20 cellular contexts compared by ENCODE assay signal in genomic region chr12:117092886-117093285, GRCh38. TPM values are rescaled to one million over a fixed set of nuclear protein-coding genes. Genes with fewer than 3 reads are reported as not detected.
DNase-seq lines count a peak whose midpoint lies in the region; ATAC-seq, FAIRE-seq and TF ChIP-seq lines count a peak whose summit lies in the region.
"Had no signal": no experiment of that assay in that cellular context is flagged by ENCODE, and none has a peak within 500 bp of the region (broad histone marks: within the 10 kb centered on the region; RNA-seq: fewer than 3 reads in every experiment).

No MANE protein-coding gene starts in this region.

- peaks cover 18% of the 10 kb centered on the region for H3K27me3 ChIP-seq in BLaER1
- peaks cover 7 to 18% (median 13%) of the 10 kb centered on the region in 11 experiments for H3K27me3 ChIP-seq in BLaER1 treated with 17β-estradiol and CSF1 and Interleukin-3, amounts not matched to agents 10 nM and 100 nM
- H3K27me3 ChIP-seq in sigmoid colon: peaks cover 0 to 31% (median 17%) of the 10 kb centered on the region in 3 donors

- H3K9me3 Mint-ChIP-seq in progenitor cell of endocrine pancreas (ENCODE audit: low read depth): peaks cover 7% of the 10 kb centered on the region

- H3K9me3 ChIP-seq in BLaER1 (peaks cover 21% of the 10 kb centered on the region), kidney (ENCODE audit: control insufficient read depth in 1 of 2, low read length in 2 of 2) (peaks cover 0 to 4% of the 10 kb centered on the region in 2 donors), sigmoid colon (peaks cover 0 to 8% (median 1%) of the 10 kb centered on the region in 4 donors)
- peaks cover 17 to 22% (median 20%) of the 10 kb centered on the region in 11 experiments for H3K9me3 ChIP-seq in BLaER1 treated with 17β-estradiol and CSF1 and Interleukin-3, amounts not matched to agents 10 nM and 100 nM (replicated peaks in 1 of 11)
- H3K9me3 ChIP-seq: SJSA1 had no signal

- H3K4me2 ChIP-seq in BLaER1: peak overlapping the region; percentile 44
- H3K4me2 ChIP-seq in BLaER1 treated with 17β-estradiol and CSF1 and Interleukin-3, amounts not matched to agents 10 nM and 100 nM: peak overlapping the region in 9 of 11 experiments; percentile 5 to 57 (median 44); a peak in 16 of 22 replicates

- no peak overlapping the region for H3K27ac ChIP-seq in BLaER1
- no peak overlapping the region for H3K27ac ChIP-seq in BLaER1 treated with 17β-estradiol and CSF1 and Interleukin-3, amounts not matched to agents 10 nM and 100 nM
- H3K27ac ChIP-seq in kidney (ENCODE audit: low read depth in 2 of 2, low read length in 2 of 2): peak overlapping the region in 1 of 2 donors; percentile 34
- no peak overlapping the region for H3K27ac ChIP-seq in sigmoid colon
- H3K27ac ChIP-seq: HL-60, SJSA1 had no signal

- 0 out of 2 replicates have a peak, but pooled peaks cover 4% of the 10 kb centered on the region for H3K36me3 ChIP-seq in BLaER1
- peaks cover 0 to 28% (median 0%) of the 10 kb centered on the region in 11 experiments; a peak in 4 of 22 replicates for H3K36me3 ChIP-seq in BLaER1 treated with 17β-estradiol and CSF1 and Interleukin-3, amounts not matched to agents 10 nM and 100 nM
- no peaks in the 10 kb centered on the region for H3K36me3 ChIP-seq in kidney (ENCODE audit: control insufficient read depth in 1 of 2, insufficient read depth in 2 of 2, low read length in 2 of 2)
- H3K36me3 ChIP-seq in sigmoid colon: no peaks in the 10 kb centered on the region
- H3K36me3 ChIP-seq: SJSA1 had no signal

- H3K4me3 Mint-ChIP-seq in progenitor cell of endocrine pancreas (ENCODE audit: low read depth): no peak overlapping the region
- H3K4me3 Mint-ChIP-seq: B cell had no signal

- TF ChIP-seq EP300 in sigmoid colon (IDR thresholded peaks at IDR 0.05): no peak

- H3K4me1 Mint-ChIP-seq in progenitor cell of endocrine pancreas (ENCODE audit: low read depth): peaks cover 20% of the 10 kb centered on the region

- ATAC-seq in HG03175 (IDR thresholded peaks at IDR 0.05; ENCODE audit: unreplicated experiment): no peak
- ATAC-seq: HCT116 had no signal

- H3K27ac Mint-ChIP-seq in progenitor cell of endocrine pancreas: no peak overlapping the region
- H3K27ac Mint-ChIP-seq: B cell had no signal

- H3K4me3 ChIP-seq in BLaER1: no peak overlapping the region
- no peak overlapping the region for H3K4me3 ChIP-seq in BLaER1 treated with 17β-estradiol and CSF1 and Interleukin-3, amounts not matched to agents 10 nM and 100 nM
- H3K4me3 ChIP-seq in kidney (ENCODE audit: low read length in 2 of 2): no peak overlapping the region
- H3K4me3 ChIP-seq in sigmoid colon: no peak overlapping the region
- H3K4me3 ChIP-seq: SJSA1 had no signal

- peaks cover 36% of the 10 kb centered on the region for H3K27me3 Mint-ChIP-seq in progenitor cell of endocrine pancreas

- no peak for FAIRE-seq in kidney (lab: Jason Lieb, UNC)

- H3K36me3 Mint-ChIP-seq in progenitor cell of endocrine pancreas (ENCODE audit: insufficient read depth): no peaks in the 10 kb centered on the region

- no peak for TF ChIP-seq POLR2A in sigmoid colon (IDR thresholded peaks at IDR 0.05)

- H4K20me1 ChIP-seq in BLaER1: peaks cover 49% of the 10 kb centered on the region
- peaks cover 15 to 94% (median 33%) of the 10 kb centered on the region in 11 experiments; a peak in 17 of 22 replicates for H4K20me1 ChIP-seq in BLaER1 treated with 17β-estradiol and CSF1 and Interleukin-3, amounts not matched to agents 10 nM and 100 nM

- H3K9ac ChIP-seq in BLaER1 (no peak overlapping the region), kidney (ENCODE audit: low read length in 2 of 2) (peak overlapping the region in 1 of 2 donors; percentile 19)
- H3K9ac ChIP-seq in BLaER1 treated with 17β-estradiol and CSF1 and Interleukin-3, amounts not matched to agents 10 nM and 100 nM: peak overlapping the region in 2 of 11 experiments; percentile 18 to 24; a peak in 1 of 22 replicates

- intact Hi-C loops in kidney (cut with DNase I) (no loop called here), sigmoid colon (cut with DNase I) (no loop called here)

- DNase-seq in kidney (peak; percentile 65), sigmoid colon (peak; percentile 34), progenitor cell of endocrine pancreas (ENCODE audit: low spot score, unreplicated experiment) (no peak)
- DNase-seq in activated effector memory CD4-positive, alpha-beta T cell treated with Interleukin-2 at 50 U/mL for 16 hours: no peak
- DNase-seq: NCI-H1092 treated with DMSO at 0.1 percent for 48 hours; NCI-H1436; NCI-H187; NCI-H2081 treated with DMSO at 0.1 percent for 48 hours; NCI-H446; NK-92 treated with Interleukin-12 subunit alpha and Interleukin-12 subunit beta, amount 100 ng/mL, for 24 hours; Right ventricle myocardium superior; RPMI8226 had no signal

- H3K4me1 ChIP-seq in BLaER1: peaks cover 43% of the 10 kb centered on the region
- peaks cover 14 to 44% (median 26%) of the 10 kb centered on the region in 10 experiments for H3K4me1 ChIP-seq in BLaER1 treated with 17β-estradiol and CSF1 and Interleukin-3, amounts not matched to agents 10 nM and 100 nM
- peaks cover 4 to 10% of the 10 kb centered on the region in 2 donors for H3K4me1 ChIP-seq in kidney (ENCODE audit: control insufficient read depth in 1 of 2, insufficient read depth in 1 of 2, low read depth in 1 of 2, low read length in 2 of 2)
- H3K4me1 ChIP-seq in sigmoid colon: no peaks in the 10 kb centered on the region
- H3K4me1 ChIP-seq: SJSA1 had no signal

- WGBS in sigmoid colon, 2 donors: 93 to 94% methylated on average over 7 of the region's 7 CpGs

- no peak for TF ChIP-seq CTCF in kidney (IDR thresholded peaks at IDR 0.05; ENCODE audit: borderline replicate concordance, extremely low read depth, insufficient read depth)
- no peak for TF ChIP-seq CTCF in sigmoid colon (IDR thresholded peaks at IDR 0.05)
- TF ChIP-seq CTCF in progenitor cell of endocrine pancreas (IDR thresholded peaks at IDR 0.05; ENCODE audit: unreplicated experiment): no peak

RNA-seq across cellular contexts. Expression of gene TESC, which starts 6.3 kb away (rescaled TPM):
- total RNA-seq in kidney (92.6 TPM), sigmoid colon (1 to 10 TPM in 3 of 4 donors, under 1 TPM in 1; 0.81 to 7.8 (median 3.5) TPM), progenitor cell of endocrine pancreas (1.6 and 3.7 TPM in 2 replicates)
- polyA plus RNA-seq in kidney (ENCODE audit: insufficient read depth, low read depth, low replicate concordance) (19.1 TPM), sigmoid colon (1 to 10 TPM in 2 of 3 donors, under 1 TPM in 1; 0.92 to 6.7 (median 4.8) TPM)
- total RNA-seq: A673, SJSA1 had no signal

Comparison
In these comparisons a context has a peak if more than half of its experiments do, and no peak if none do; other contexts are left out.
1. DNase-seq: peak in kidney (single experiment) and sigmoid colon (single experiment); none in progenitor cell of endocrine pancreas (single experiment) and activated effector memory CD4-positive, alpha-beta T cell treated with Interleukin-2 at 50 U/mL for 16 hours (single experiment).
2. RNA of gene TESC, which starts 6.3 kb away (total RNA-seq): 92.6 TPM in kidney (single experiment); 0.81 to 7.8 TPM in sigmoid colon and 1.6 to 3.7 TPM in progenitor cell of endocrine pancreas; every median in the first group is over 10 times any median in the second.